16 cellular contexts compared by ENCODE assay signal in genomic region chr1:109929588-109930251, GRCh38. TPM values are rescaled to one million over a fixed set of nuclear protein-coding genes. Genes with fewer than 3 reads are reported as not detected.
DNase-seq lines count a peak whose midpoint lies in the region; ATAC-seq, FAIRE-seq and TF ChIP-seq lines count a peak whose summit lies in the region.
"Had no signal": no experiment of that assay in that cellular context is flagged by ENCODE, and none has a peak within 500 bp of the region (broad histone marks: within the 10 kb centered on the region; RNA-seq: fewer than 3 reads in every experiment).

No MANE protein-coding gene starts in this region.

- H3K4me1 Mint-ChIP-seq in activated T-helper 1 cell treated with anti-CD3 and anti-CD28 coated beads, Interleukin-12 subunit alpha, Interleukin-12 subunit beta, Interleukin-2, Interleukin-4 antibody, amounts not matched to agents 30 ng/mL and 10 ng/mL and 1 ng/mL, durations not matched to agents 14 hours and 24 hours and 36 hours (ENCODE audit: low read depth), result peaks cover 11% of the 10 kb centered on the region

- POLR2A ChIA-PET in HepG2 (lab: Yijun Ruan, JAX), result interaction anchor here (0.8 to 2.6 kb wide), 3 partner anchors 18 to 54 kb away, joined by 3 to 22 read pairs (median 14); partner anchors contain the start of gene AHCYL1

- H3K27ac ChIP-seq in cardiac muscle cell (peak overlapping the region; percentile 91), HepG2 (ENCODE audit: extremely low read length, insufficient read depth, low read length) (peak overlapping the region; percentile 19), gastrocnemius medialis (peak overlapping the region; percentile 74 to 85 (median 80)), uterus (peak overlapping the region; percentile 84 to 88)

- H3K9me3 ChIP-seq in cardiac muscle cell (ENCODE audit: low read depth) (no peaks in the 10 kb centered on the region), HepG2 (ENCODE audit: low read length) (no peaks in the 10 kb centered on the region), gastrocnemius medialis (no peaks in the 10 kb centered on the region), uterus (no peaks in the 10 kb centered on the region)
- H3K9me3 ChIP-seq: SK-N-SH had no signal

- no peak for FAIRE-seq in HepG2 (lab: Jason Lieb, UNC)

- no peak overlapping the region for H3K27ac Mint-ChIP-seq in activated T-helper 1 cell treated with anti-CD3 and anti-CD28 coated beads, Interleukin-12 subunit alpha, Interleukin-12 subunit beta, Interleukin-2, Interleukin-4 antibody, amounts not matched to agents 30 ng/mL and 10 ng/mL and 1 ng/mL, durations not matched to agents 14 hours and 24 hours and 36 hours

- H3K36me3 ChIP-seq in cardiac muscle cell (no peaks in the 10 kb centered on the region), HepG2 (replicated peaks in 1 of 2; ENCODE audit: control insufficient read depth in 1 of 2, insufficient read depth in 2 of 2, low read length in 2 of 2) (peaks cover 7 to 20% of the 10 kb centered on the region in 2 experiments; a peak in 3 of 5 replicates), gastrocnemius medialis (peaks cover 0 to 35% of the 10 kb centered on the region in 2 donors), uterus (no peaks in the 10 kb centered on the region)

- intact Hi-C loops in left cardiac atrium (cut with DNase I), result loop anchor here in 1 of 2 donors (5.0 kb wide), 1 partner anchor 53 kb away; the partner anchor contains the start of gene AHCYL1
- intact Hi-C loops in HepG2 (cut with micrococcal nuclease; ENCODE audit: unreplicated experiment), result loop anchor here (2.0 kb wide), 1 partner anchor 51 kb away; no protein-coding TSS in a partner anchor
- intact Hi-C loops in gastrocnemius medialis (cut with DNase I; ENCODE audit: low total_unique reads), result no loop called here
- intact Hi-C loops in uterus (cut with DNase I; ENCODE audit: low total_unique reads), result no loop called here
- intact Hi-C loops in activated T-helper 1 cell treated with anti-CD3 and anti-CD28 coated beads, Interleukin-12 subunit alpha, Interleukin-12 subunit beta, Interleukin-2, Interleukin-4 antibody, amounts not matched to agents 30 ng/mL and 10 ng/mL and 1 ng/mL, durations not matched to agents 14 hours and 24 hours and 36 hours (cut with micrococcal nuclease), result no loop called here

- BruUV-seq in HepG2 (replicated peaks; lab: Mats Ljungman, UMichigan), result no TSS peak

- peaks cover 1% of the 10 kb centered on the region for H3K27me3 Mint-ChIP-seq in activated T-helper 1 cell treated with anti-CD3 and anti-CD28 coated beads, Interleukin-12 subunit alpha, Interleukin-12 subunit beta, Interleukin-2, Interleukin-4 antibody, amounts not matched to agents 30 ng/mL and 10 ng/mL and 1 ng/mL, durations not matched to agents 14 hours and 24 hours and 36 hours (ENCODE audit: insufficient read depth)

- TF ChIP-seq POLR2A in HepG2 (IDR thresholded peaks at IDR 0.05; ENCODE audit: insufficient read depth in 1 of 2, low read depth in 2 of 2, low read length in 2 of 2) (no peak), gastrocnemius medialis (IDR thresholded peaks at IDR 0.05) (no peak), uterus (IDR thresholded peaks at IDR 0.05) (no peak)

- no peaks in the 10 kb centered on the region for H3K79me2 ChIP-seq in HepG2 (ENCODE audit: insufficient read depth, low read length)

- ATAC-seq in left cardiac atrium (no peak), HepG2 (peak; percentile 9), gastrocnemius medialis (no peak), GM21526 (IDR thresholded peaks at IDR 0.05; ENCODE audit: low FRiP score, unreplicated experiment) (no peak), GM19467 (IDR thresholded peaks at IDR 0.05; ENCODE audit: unreplicated experiment) (no peak)

- peaks cover 42% of the 10 kb centered on the region for H3K36me3 Mint-ChIP-seq in activated T-helper 1 cell treated with anti-CD3 and anti-CD28 coated beads, Interleukin-12 subunit alpha, Interleukin-12 subunit beta, Interleukin-2, Interleukin-4 antibody, amounts not matched to agents 30 ng/mL and 10 ng/mL and 1 ng/mL, durations not matched to agents 14 hours and 24 hours and 36 hours (ENCODE audit: low read depth)

- CTCF ChIA-PET in HepG2 (lab: Yijun Ruan, JAX; ENCODE audit: low intra/inter-chr PET ratio, low total read pairs), result interaction anchor here (1.0 kb wide), 1 partner anchor 51 kb away, joined by 3 read pairs; no protein-coding TSS in a partner anchor

- DNase-seq in cardiac muscle cell (ENCODE audit: low read depth in 1 of 2, low spot score in 1 of 2) (no peak), left cardiac atrium (no peak), HepG2 (ENCODE audit: low spot score) (no peak), gastrocnemius medialis (no peak), uterus (no peak)
- DNase-seq in activated T-helper 1 cell treated with anti-CD3 and anti-CD28 coated beads, Interleukin-12 subunit alpha, Interleukin-12 subunit beta, Interleukin-2, Interleukin-4 antibody, amounts not matched to agents 30 ng/mL and 10 ng/mL and 1 ng/mL, durations not matched to agents 14 hours and 24 hours and 36 hours (ENCODE audit: low spot score), result no peak
- DNase-seq: CD8-positive, alpha-beta memory T cell; GDM1; HCEC 1CT; MG63; NCI-H2081 treated with DMSO at 0.1 percent for 48 hours; NK-92 treated with Interleukin-12 subunit alpha and Interleukin-12 subunit beta, amount 100 ng/mL, for 24 hours; nucleus accumbens; SK-N-SH had no signal

- H4K20me1 ChIP-seq in HepG2 (ENCODE audit: insufficient read depth, low read length), result no peaks in the 10 kb centered on the region

- in situ Hi-C loops in HepG2 (cut with HindIII; ENCODE audit: extremely low pct_ligation_motif_present, low pct_unique_long_range_greater_than_20kb) (no loop called here), gastrocnemius medialis (cut with MboI; ENCODE audit: low sequenced_read_pairs in 4 of 4) (no loop called here)

- H3K27me3 ChIP-seq in cardiac muscle cell (no peaks in the 10 kb centered on the region), HepG2 (ENCODE audit: control insufficient read depth in 1 of 2, insufficient read depth in 2 of 2, low read length in 2 of 2) (no peaks in the 10 kb centered on the region), gastrocnemius medialis (no peaks in the 10 kb centered on the region), uterus (no peaks in the 10 kb centered on the region)
- H3K27me3 ChIP-seq: MG63 had no signal

- TF ChIP-seq RAD21 in HepG2 (CRISPR knock-in tag; IDR thresholded peaks at IDR 0.05), result no peak

- H3K4me3 ChIP-seq in cardiac muscle cell, result no peak overlapping the region
- H3K4me3 ChIP-seq in HepG2 (replicated peaks in 1 of 3; ENCODE audit: insufficient read depth in 1 of 3, low read depth in 2 of 3, low read length in 3 of 3), result no peak overlapping the region; a peak in 1 of 6 replicates
- no peak overlapping the region for H3K4me3 ChIP-seq in gastrocnemius medialis
- H3K4me3 ChIP-seq in uterus, result no peak overlapping the region
- H3K4me3 ChIP-seq: MG63 had no signal

- no peak overlapping the region for H3K4me3 Mint-ChIP-seq in activated T-helper 1 cell treated with anti-CD3 and anti-CD28 coated beads, Interleukin-12 subunit alpha, Interleukin-12 subunit beta, Interleukin-2, Interleukin-4 antibody, amounts not matched to agents 30 ng/mL and 10 ng/mL and 1 ng/mL, durations not matched to agents 14 hours and 24 hours and 36 hours
- H3K4me3 Mint-ChIP-seq: CD8-positive, alpha-beta memory T cell had no signal

- no peaks in the 10 kb centered on the region for H3K9me3 Mint-ChIP-seq in activated T-helper 1 cell treated with anti-CD3 and anti-CD28 coated beads, Interleukin-12 subunit alpha, Interleukin-12 subunit beta, Interleukin-2, Interleukin-4 antibody, amounts not matched to agents 30 ng/mL and 10 ng/mL and 1 ng/mL, durations not matched to agents 14 hours and 24 hours and 36 hours
- H3K9me3 Mint-ChIP-seq: CD8-positive, alpha-beta memory T cell had no signal

- H3K9ac ChIP-seq in HepG2 (ENCODE audit: insufficient read depth, low read depth, low read length), result 0 out of 2 replicates have a peak overlapping the region, but pooled peaks have one; percentile 5
- H3K9ac ChIP-seq: SK-N-SH had no signal

- no peak overlapping the region for H2AFZ ChIP-seq in HepG2 (ENCODE audit: low read length)

- peak overlapping the region; percentile 21; the same call in 1 of the 2 replicates for H3K4me2 ChIP-seq in HepG2 (ENCODE audit: low read depth, low read length)
- H3K4me2 ChIP-seq: SK-N-SH had no signal

- TF ChIP-seq EP300 in HepG2 (IDR thresholded peaks at IDR 0.05; ENCODE audit: low read depth in 2 of 2, low read length in 2 of 2) (no peak), HepG2 (CRISPR knock-in tag; IDR thresholded peaks at IDR 0.05; ENCODE audit: borderline replicate concordance) (no peak)

- 43% methylated on average over 9 of the region's 11 CpGs for WGBS in HepG2 (ENCODE audit: low lambda C conversion rate)

- peaks cover 22% of the 10 kb centered on the region for H3K4me1 ChIP-seq in cardiac muscle cell (ENCODE audit: low read depth)
- H3K4me1 ChIP-seq in HepG2 (ENCODE audit: insufficient read depth, low read length), result peaks cover 78% of the 10 kb centered on the region
- H3K4me1 ChIP-seq in gastrocnemius medialis, result peaks cover 34 to 35% of the 10 kb centered on the region in 2 donors
- H3K4me1 ChIP-seq in uterus, result peaks cover 4 to 18% of the 10 kb centered on the region in 2 donors

- no peak for TF ChIP-seq CTCF in cardiac muscle cell (IDR thresholded peaks at IDR 0.05; ENCODE audit: low read depth, low read length)
- 0 out of 2 replicates have a peak, but pooled peaks have one; percentile 8 for TF ChIP-seq CTCF in HepG2 (CRISPR knock-in tag; IDR thresholded peaks at IDR 0.05)
- TF ChIP-seq CTCF in gastrocnemius medialis (IDR thresholded peaks at IDR 0.05 in 4 of 5, conservative IDR thresholded peaks at IDR 0.05 in 1 of 5), result no peak
- no peak for TF ChIP-seq CTCF in uterus (IDR thresholded peaks at IDR 0.05)

RNA-seq across cellular contexts. Expression of gene CSF1, which starts 19.1 kb away (rescaled TPM):
- total RNA-seq in cardiac muscle cell (5.0 and 5.7 TPM in 2 replicates), left cardiac atrium (10 to 100 TPM; 30.8 to 44.1 TPM), HepG2 (2016; rRNA removed; fragmentation: Illumina TruSeq; extraction: Trizol) (1.9 and 4.6 TPM in 2 replicates), gastrocnemius medialis (10 to 100 TPM; 14.6 to 31.1 (median 19.6) TPM), uterus (10 to 100 TPM; 19.8 to 48.2 (median 34.2) TPM)
- polyA plus RNA-seq in cardiac muscle cell (4.9 and 6.6 TPM in 2 replicates), HepG2 (2011; rRNA removed) (13.3 and 21.0 TPM in 2 replicates)
- total RNA-seq in HepG2 (2016; cell fraction: cytosol; rRNA removed; fragmentation: Illumina TruSeq; extraction: Trizol; ENCODE audit: low read depth), result 0.71 and 1.2 TPM in 2 replicates
- 1.8 and 4.9 TPM in 2 replicates for total RNA-seq in HepG2 (2016; cell fraction: insoluble cytoplasmic fraction; rRNA removed; fragmentation: Illumina TruSeq; extraction: Trizol)
- 1.3 and 2.0 TPM in 2 replicates for total RNA-seq in HepG2 (2016; cell fraction: membrane; rRNA removed; fragmentation: Illumina TruSeq; extraction: Trizol)
- total RNA-seq in HepG2 (2016; cell fraction: nucleus; rRNA removed; fragmentation: Illumina TruSeq; extraction: Trizol), result 7.8 and 7.9 TPM in 2 replicates
- 10.4 and 15.2 TPM in 2 replicates for polyA plus RNA-seq in HepG2 (2011; cell fraction: cytosol; rRNA removed)
- 23.0 and 27.9 TPM in 2 replicates for polyA plus RNA-seq in HepG2 (2011; cell fraction: nucleus; rRNA removed)
- polyA plus RNA-seq in HepG2 (2012), result 5.3 and 17.7 TPM in 2 replicates
- 0.42 and 0.62 TPM in 2 replicates for polyA plus RNA-seq in HepG2 (2016; cell fraction: cytosol; fragmentation: Illumina TruSeq; extraction: Trizol; ENCODE audit: low read depth)
- 1.8 and 2.7 TPM in 2 replicates for polyA plus RNA-seq in HepG2 (2016; cell fraction: insoluble cytoplasmic fraction; fragmentation: Illumina TruSeq; extraction: Trizol; ENCODE audit: low read depth)
- polyA plus RNA-seq in HepG2 (2016; cell fraction: membrane; fragmentation: Illumina TruSeq; extraction: Trizol; ENCODE audit: low read depth), result 0.71 and 1.0 TPM in 2 replicates
- 14.8 and 15.3 TPM in 2 replicates for polyA plus RNA-seq in HepG2 (2016; cell fraction: nucleus; fragmentation: Illumina TruSeq; extraction: Trizol; ENCODE audit: insufficient read depth, low read depth)
- 1.1 and 12.0 TPM in 2 replicates for polyA minus RNA-seq in HepG2 (2011; rRNA and poly(A)+ RNA removed; ENCODE audit: low replicate concordance)
- 11.0 and 19.9 TPM in 2 replicates for polyA minus RNA-seq in HepG2 (2011; cell fraction: cytosol; rRNA and poly(A)+ RNA removed)
- polyA minus RNA-seq in HepG2 (2011; cell fraction: nucleus; rRNA and poly(A)+ RNA removed), result 7.9 and 15.2 TPM in 2 replicates
- total RNA-seq in activated T-helper 1 cell treated with anti-CD3 and anti-CD28 coated beads, Interleukin-12 subunit alpha, Interleukin-12 subunit beta, Interleukin-2, Interleukin-4 antibody, amounts not matched to agents 30 ng/mL and 10 ng/mL and 1 ng/mL, durations not matched to agents 14 hours and 24 hours and 36 hours, result 269 and 275 TPM in 2 replicates

RNA-seq across cellular contexts. Expression of gene AHCYL1, which starts 54.8 kb away (rescaled TPM):
- total RNA-seq in cardiac muscle cell (34.2 and 49.0 TPM in 2 replicates), left cardiac atrium (10 to 100 TPM; 42.9 to 55.7 TPM), HepG2 (2016; rRNA removed; fragmentation: Illumina TruSeq; extraction: Trizol) (40.9 and 63.2 TPM in 2 replicates), gastrocnemius medialis (100 to 1,000 TPM in 1 of 4 donors, 10 to 100 TPM in 3; 42.3 to 109 (median 69.6) TPM), uterus (100 to 1,000 TPM in 1 of 4 donors, 10 to 100 TPM in 3; 51.2 to 183 (median 70.2) TPM)
- polyA plus RNA-seq in cardiac muscle cell (82.7 and 106 TPM in 2 replicates), HepG2 (2011; rRNA removed) (69.4 and 76.3 TPM in 2 replicates)
- 3.7 and 5.4 TPM in 2 replicates for total RNA-seq in HepG2 (2016; cell fraction: cytosol; rRNA removed; fragmentation: Illumina TruSeq; extraction: Trizol; ENCODE audit: low read depth)
- 40.0 and 59.5 TPM in 2 replicates for total RNA-seq in HepG2 (2016; cell fraction: insoluble cytoplasmic fraction; rRNA removed; fragmentation: Illumina TruSeq; extraction: Trizol)
- total RNA-seq in HepG2 (2016; cell fraction: membrane; rRNA removed; fragmentation: Illumina TruSeq; extraction: Trizol), result 22.3 and 23.2 TPM in 2 replicates
- total RNA-seq in HepG2 (2016; cell fraction: nucleus; rRNA removed; fragmentation: Illumina TruSeq; extraction: Trizol), result 37.9 and 43.8 TPM in 2 replicates
- polyA plus RNA-seq in HepG2 (2011; cell fraction: cytosol; rRNA removed), result 38.4 and 54.0 TPM in 2 replicates
- 64.7 and 65.0 TPM in 2 replicates for polyA plus RNA-seq in HepG2 (2011; cell fraction: nucleus; rRNA removed)
- polyA plus RNA-seq in HepG2 (2012), result 76.2 and 86.9 TPM in 2 replicates
- 3.1 TPM in 2 replicates for polyA plus RNA-seq in HepG2 (2016; cell fraction: cytosol; fragmentation: Illumina TruSeq; extraction: Trizol; ENCODE audit: low read depth)
- polyA plus RNA-seq in HepG2 (2016; cell fraction: insoluble cytoplasmic fraction; fragmentation: Illumina TruSeq; extraction: Trizol; ENCODE audit: low read depth), result 70.3 and 75.5 TPM in 2 replicates
- polyA plus RNA-seq in HepG2 (2016; cell fraction: membrane; fragmentation: Illumina TruSeq; extraction: Trizol; ENCODE audit: low read depth), result 12.5 and 13.4 TPM in 2 replicates
- polyA plus RNA-seq in HepG2 (2016; cell fraction: nucleus; fragmentation: Illumina TruSeq; extraction: Trizol; ENCODE audit: insufficient read depth, low read depth), result 70.7 and 72.2 TPM in 2 replicates
- 45.5 and 101 TPM in 2 replicates for polyA minus RNA-seq in HepG2 (2011; rRNA and poly(A)+ RNA removed; ENCODE audit: low replicate concordance)
- 37.5 and 49.8 TPM in 2 replicates for polyA minus RNA-seq in HepG2 (2011; cell fraction: cytosol; rRNA and poly(A)+ RNA removed)
- polyA minus RNA-seq in HepG2 (2011; cell fraction: nucleus; rRNA and poly(A)+ RNA removed), result 38.5 and 46.5 TPM in 2 replicates
- total RNA-seq in activated T-helper 1 cell treated with anti-CD3 and anti-CD28 coated beads, Interleukin-12 subunit alpha, Interleukin-12 subunit beta, Interleukin-2, Interleukin-4 antibody, amounts not matched to agents 30 ng/mL and 10 ng/mL and 1 ng/mL, durations not matched to agents 14 hours and 24 hours and 36 hours, result 63.8 and 64.1 TPM in 2 replicates

Comparison
In these comparisons a context has a peak if more than half of its experiments do, and no peak if none do; other contexts are left out.
1. H3K27ac ChIP-seq: peak in every context shown above with its lines; median percentile 91 in cardiac muscle cell; 86 in uterus; 80 in gastrocnemius medialis; 19 in HepG2.